8 cellular contexts compared by ENCODE assay signal in the genomic region with DNA sequence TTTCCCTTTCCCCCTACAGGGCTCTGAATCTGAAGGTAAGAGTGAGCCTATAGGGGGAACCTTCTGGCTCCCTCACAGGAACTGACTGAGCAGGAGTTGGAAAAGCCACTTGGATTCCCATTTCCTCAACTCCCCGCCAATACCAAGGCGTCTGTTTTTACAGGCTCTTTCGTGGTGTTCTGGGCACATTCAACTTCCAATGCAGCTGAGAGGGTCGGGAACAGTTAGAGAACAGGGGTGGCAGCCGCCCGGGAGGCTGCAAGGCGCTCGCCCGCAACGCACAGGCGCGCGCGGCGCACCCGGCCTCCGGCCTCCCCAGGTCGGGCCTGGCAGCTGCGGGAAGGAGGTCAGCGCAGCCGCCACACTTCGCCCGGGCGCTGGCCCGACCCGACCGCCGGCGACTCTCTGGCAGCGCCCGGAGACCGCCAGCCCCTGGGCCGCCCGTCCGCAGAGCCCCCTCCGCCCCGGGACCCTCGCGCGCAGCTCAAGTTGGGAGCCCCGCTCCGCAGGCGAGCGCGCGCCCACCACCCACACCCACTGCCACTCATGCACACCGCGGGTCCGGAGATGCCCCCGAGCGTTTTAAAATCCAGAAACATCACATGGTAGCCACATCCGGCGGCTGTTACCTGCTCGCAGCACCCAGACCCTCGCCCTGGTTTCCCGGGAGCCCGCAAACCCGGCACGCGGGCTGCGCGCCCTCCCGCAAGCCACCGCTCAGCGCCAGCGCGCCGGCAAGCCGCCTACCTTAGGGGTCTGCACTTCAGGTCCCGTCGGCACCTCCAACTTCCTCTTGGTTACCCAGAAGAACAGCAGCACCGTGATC. TPM values are rescaled to one million over a fixed set of nuclear protein-coding genes. Genes with fewer than 3 reads are reported as not detected.
DNase-seq lines count a peak whose midpoint lies in the region; ATAC-seq, FAIRE-seq and TF ChIP-seq lines count a peak whose summit lies in the region.

No MANE protein-coding gene starts in this region.

- TF ChIP-seq CTCF in bronchial epithelial cell (IDR thresholded peaks at IDR 0.05; ENCODE audit: insufficient read depth, low read length, severe bottlenecking) (no peak), lower lobe of right lung (IDR thresholded peaks at IDR 0.05) (no peak)

- peaks cover 7 to 9% (median 7%) of the 10 kb centered on the region in 3 donors for H3K4me1 Mint-ChIP-seq in IgD-negative memory B cell

- peak overlapping the region; percentile 82 to 95 (median 87) for H3K4me3 Mint-ChIP-seq in IgD-negative memory B cell

- intact Hi-C loops in lower lobe of right lung (cut with DNase I): no loop called here

- WGBS in urinary bladder: under 1% methylated on average over 72 of the region's 72 CpGs

- H3K4me1 ChIP-seq in lower lobe of right lung: peaks cover 21% of the 10 kb centered on the region
- peaks cover 3% of the 10 kb centered on the region for H3K4me1 ChIP-seq in urinary bladder (ENCODE audit: insufficient read depth)

- DNase-seq in EH (ENCODE audit: low read depth) (peak; percentile 4), bronchial epithelial cell (ENCODE audit: low read depth) (peak; percentile 45), lower lobe of right lung (no peak), mesenteric fat pad (ENCODE audit: low spot score) (no peak)

- peak; percentile 40 to 50 for ATAC-seq in lower lobe of right lung
- ATAC-seq in HG03097 (IDR thresholded peaks at IDR 0.05; ENCODE audit: low FRiP score, unreplicated experiment): no peak
- ATAC-seq in GM21526 (IDR thresholded peaks at IDR 0.05; ENCODE audit: low FRiP score, unreplicated experiment): no peak

- H3K36me3 ChIP-seq in bronchial epithelial cell (ENCODE audit: control insufficient read depth, insufficient read depth, low read length) (no peaks in the 10 kb centered on the region), lower lobe of right lung (no peaks in the 10 kb centered on the region), urinary bladder (ENCODE audit: insufficient read depth) (no peaks in the 10 kb centered on the region)

- H3K27me3 ChIP-seq in bronchial epithelial cell (ENCODE audit: control insufficient read depth, insufficient read depth, low read length) (no peaks in the 10 kb centered on the region), lower lobe of right lung (ENCODE audit: low read depth) (peaks cover 45% of the 10 kb centered on the region)

- H3K27ac ChIP-seq in lower lobe of right lung: no peak overlapping the region
- no peak overlapping the region for H3K27ac ChIP-seq in urinary bladder (ENCODE audit: low read depth)

- H3K27ac Mint-ChIP-seq in IgD-negative memory B cell: peak overlapping the region in 1 of 3 donors; percentile 83

- H3K9me3 ChIP-seq in lower lobe of right lung: no peaks in the 10 kb centered on the region

- H3K36me3 Mint-ChIP-seq in IgD-negative memory B cell: peaks cover 2% of the 10 kb centered on the region

- H3K4me3 ChIP-seq in bronchial epithelial cell (ENCODE audit: low read depth, low read length) (peak overlapping the region; percentile 50), lower lobe of right lung (peak overlapping the region; percentile 60), urinary bladder (ENCODE audit: low read depth, low read length) (peak overlapping the region; percentile 43)

- H3K27me3 Mint-ChIP-seq in IgD-negative memory B cell: peaks cover 3% of the 10 kb centered on the region

- FAIRE-seq in bronchial epithelial cell (lab: Jason Lieb, UNC): no peak

- no peaks in the 10 kb centered on the region for H3K9me3 Mint-ChIP-seq in IgD-negative memory B cell

RNA-seq across cellular contexts. Expression of a gene that starts 0.8 kb away (rescaled TPM):
- polyA plus RNA-seq in IgD-negative memory B cell: 0.68 TPM
- 9.2 and 12.4 TPM in 2 replicates for total RNA-seq in bronchial epithelial cell
- 0.83 TPM for total RNA-seq in lower lobe of right lung
- total RNA-seq in urinary bladder: 2.9 TPM
- 1.1 TPM for polyA plus RNA-seq in urinary bladder
- total RNA-seq in mesenteric fat pad: 3.4 TPM

Comparison
In these comparisons a context has a peak if more than half of its experiments do, and no peak if none do; other contexts are left out.
1. DNase-seq: peak in EH (single experiment) and bronchial epithelial cell (single experiment); none in lower lobe of right lung (single experiment) and mesenteric fat pad (single experiment).
2. ATAC-seq: peak in lower lobe of right lung (2 of 2); none in HG03097 (single experiment) and GM21526 (single experiment).
3. Peak in every context shown above with its lines, with median percentiles within 50 percentile points of each other: H3K4me3 ChIP-seq.